8 cellular contexts compared by ENCODE assay signal in genomic region chr6:57222684-57223077, GRCh38. TPM values are rescaled to one million over a fixed set of nuclear protein-coding genes. Genes with fewer than 3 reads are reported as not detected.
A peak's percentile ranks its signal among the peaks of the same experiment; 100 is the strongest.
DNase-seq lines count a peak whose midpoint lies in the region; ATAC-seq, FAIRE-seq and TF ChIP-seq lines count a peak whose summit lies in the region.

No MANE protein-coding gene starts in this region.

- no peak for TF ChIP-seq RAD21 in IMR-90 (IDR thresholded peaks at IDR 0.05; ENCODE audit: low read length)

- TF ChIP-seq CTCF in IMR-90 (conservative IDR thresholded peaks at IDR 0.05; ENCODE audit: low read depth, low read length): no peak
- TF ChIP-seq CTCF in bronchial epithelial cell (IDR thresholded peaks at IDR 0.05; ENCODE audit: insufficient read depth, low read length, severe bottlenecking): no peak

- peak overlapping the region; percentile 77 for H3K27ac ChIP-seq in ACC112 (ENCODE audit: low read depth, low read length)
- H3K27ac ChIP-seq in IMR-90 (ENCODE audit: insufficient read depth, low read length): peak overlapping the region; percentile 99

- FAIRE-seq in bronchial epithelial cell (lab: Jason Lieb, UNC): no peak

- H4K5ac ChIP-seq in IMR-90 (ENCODE audit: low read depth, low read length): peak overlapping the region; percentile 96

- no peaks in the 10 kb centered on the region for H3K27me3 ChIP-seq in ACC112 (ENCODE audit: insufficient read depth, low read length)
- H3K27me3 ChIP-seq in IMR-90 (ENCODE audit: control insufficient read depth, insufficient read depth, low read length): no peaks in the 10 kb centered on the region
- H3K27me3 ChIP-seq in bronchial epithelial cell (ENCODE audit: control insufficient read depth, insufficient read depth, low read length): no peaks in the 10 kb centered on the region
- H3K27me3 ChIP-seq in mucosa of stomach (ENCODE audit: control insufficient read depth, insufficient read depth, low read length): no peaks in the 10 kb centered on the region

- peak overlapping the region; percentile 94 for H2BK120ac ChIP-seq in IMR-90 (ENCODE audit: low read depth, low read length)

- H2BK5ac ChIP-seq in IMR-90 (ENCODE audit: low read depth, low read length, poor library complexity, severe bottlenecking): peak overlapping the region; percentile 93

- H2AK5ac ChIP-seq in IMR-90 (ENCODE audit: low read depth, low read length): peak overlapping the region; percentile 73; the same call in 1 of the 2 replicates

- H2AFZ ChIP-seq in ACC112 (ENCODE audit: low read length, unreplicated experiment) (peak overlapping the region; percentile 94), IMR-90 (replicated peaks; ENCODE audit: low read length, poor library complexity) (peak overlapping the region; percentile 89)

- no peak overlapping the region for H2AK9ac ChIP-seq in IMR-90 (replicated peaks; ENCODE audit: low read depth, low read length, poor library complexity)

- H2BK15ac ChIP-seq in IMR-90 (ENCODE audit: low read depth, low read length): peak overlapping the region; percentile 95; the same call in 2 of the 3 replicates

- dilution Hi-C loops in IMR-90 (cut with HindIII; ENCODE audit: low sequenced_read_pairs, unreplicated experiment): no loop called here

- TF ChIP-seq POLR2A in IMR-90 (IDR thresholded peaks at IDR 0.05; ENCODE audit: low read depth, low read length): no peak

- intact Hi-C loops in IMR-90 (cut with micrococcal nuclease): loop anchor here (1.0 to 2.0 kb wide), 2 partner anchors 44 to 91 kb away; no protein-coding TSS in a partner anchor

- H3K4me1 ChIP-seq in ACC112 (ENCODE audit: control insufficient read depth, insufficient read depth, low read length, unreplicated experiment): peaks cover 20% of the 10 kb centered on the region
- peaks cover 5% of the 10 kb centered on the region for H3K4me1 ChIP-seq in IMR-90 (ENCODE audit: control insufficient read depth, insufficient read depth, low read length)
- no peaks in the 10 kb centered on the region for H3K4me1 ChIP-seq in mucosa of stomach (ENCODE audit: control insufficient read depth, insufficient read depth, low read length)

- 0 out of 2 replicates have a peak, but pooled peaks cover 1% of the 10 kb centered on the region for H3K9me3 ChIP-seq in IMR-90 (ENCODE audit: control insufficient read depth, insufficient read depth, low read length)
- no peaks in the 10 kb centered on the region for H3K9me3 ChIP-seq in mucosa of stomach (ENCODE audit: control insufficient read depth, low read length)

- WGBS in IMR-90 (ENCODE audit: extremely low coverage in 2 of 2, insufficient read length in 1 of 2), 2 experiments: 30% methylated on average over 2 of the region's 8 CpGs; no CpG with 5 or more reads in 1 of the 2 experiments

- peak overlapping the region; percentile 99 for H3K56ac ChIP-seq in IMR-90 (ENCODE audit: extremely low read depth, insufficient read depth, low read length)

- in situ Hi-C loops in IMR-90 (cut with MboI; ENCODE audit: low sequenced_read_pairs): no loop called here

- peak overlapping the region; percentile 93 for H3K4me3 ChIP-seq in ACC112 (ENCODE audit: low read depth, low read length)
- peak overlapping the region; percentile 85 for H3K4me3 ChIP-seq in IMR-90 (ENCODE audit: insufficient read depth, low read depth, low read length)
- peak overlapping the region; percentile 72 for H3K4me3 ChIP-seq in bronchial epithelial cell (ENCODE audit: low read depth, low read length)
- peak overlapping the region; percentile 89 for H3K4me3 ChIP-seq in mucosa of stomach (ENCODE audit: low read length)

- H3K18ac ChIP-seq in IMR-90 (ENCODE audit: low read depth, low read length): peak overlapping the region; percentile 96

- H3K9ac ChIP-seq in IMR-90 (ENCODE audit: low read depth, low read length): peak overlapping the region; percentile 99
- H3K9ac ChIP-seq in mucosa of stomach (ENCODE audit: low read length): peak overlapping the region; percentile 82

- CTCF ChIA-PET in IMR-90 (lab: Yijun Ruan, JAX): interaction anchor here (1.0 to 1.3 kb wide), 2 partner anchors 38 to 44 kb away, joined by 3 read pairs; no protein-coding TSS in a partner anchor

- H3K79me2 ChIP-seq in ACC112 (ENCODE audit: control insufficient read depth, insufficient read depth, low read length, unreplicated experiment): peaks cover 38% of the 10 kb centered on the region

- H3K36me3 ChIP-seq in ACC112 (ENCODE audit: insufficient read depth, low read length): no peaks in the 10 kb centered on the region
- H3K36me3 ChIP-seq in IMR-90 (ENCODE audit: control insufficient read depth, insufficient read depth, low read length): no peaks in the 10 kb centered on the region; the same call in 1 of the 2 replicates
- H3K36me3 ChIP-seq in bronchial epithelial cell (ENCODE audit: control insufficient read depth, insufficient read depth, low read length): no peaks in the 10 kb centered on the region
- H3K36me3 ChIP-seq in mucosa of stomach (ENCODE audit: control insufficient read depth, insufficient read depth, low read length): no peaks in the 10 kb centered on the region

- H3K9me1 ChIP-seq in IMR-90 (ENCODE audit: insufficient read depth, low read length): no peaks in the 10 kb centered on the region

- BruUV-seq in IMR-90 (replicated peaks; lab: Mats Ljungman, UMichigan): TSS peak; percentile 49

- POLR2A ChIA-PET in IMR-90 (lab: Charles Lee; ENCODE audit: unreplicated experiment): no interaction called here

- H4K91ac ChIP-seq in IMR-90 (ENCODE audit: insufficient read depth, low read depth, low read length): peak overlapping the region; percentile 87

- H3K4me2 ChIP-seq in IMR-90 (ENCODE audit: low read depth, low read length): peak overlapping the region; percentile 90

- DNase-seq in IMR-90: no peak
- DNase-seq in bronchial epithelial cell (ENCODE audit: low read depth): no peak
- DNase-seq in NCI-H2081 (lab: John Stamatoyannopoulos, UW): no peak
- DNase-seq in activated gamma-delta T cell treated with Interleukin-2 at 50 U/mL for 16 hours: no peak

- peaks cover 0 to 31% of the 10 kb centered on the region in 2 experiments; a peak in 2 of 4 replicates for H3K79me1 ChIP-seq in IMR-90 (ENCODE audit: low read depth in 1 of 2, low read length in 2 of 2)

- H3K4ac ChIP-seq in IMR-90 (ENCODE audit: low read depth, low read length): peak overlapping the region; percentile 96

- peak overlapping the region; percentile 96; the same call in 1 of the 2 replicates for H2BK20ac ChIP-seq in IMR-90 (ENCODE audit: low read depth, low read length)

- H3K23ac ChIP-seq in IMR-90 (ENCODE audit: low read depth, low read length): peak overlapping the region; percentile 98

- H3K14ac ChIP-seq in IMR-90 (replicated peaks; ENCODE audit: low read depth, low read length): peak overlapping the region; percentile 98

- H4K8ac ChIP-seq in IMR-90 (ENCODE audit: low read depth in 2 of 2, low read length in 2 of 2): peak overlapping the region; percentile 56 to 97

- no peaks in the 10 kb centered on the region; the same call in 1 of the 2 replicates for H4K20me1 ChIP-seq in IMR-90 (ENCODE audit: insufficient read depth, low read length)

- ATAC-seq in IMR-90 (ENCODE audit: low read depth): peak; percentile 13; the same call in 1 of the 2 replicates
- no peak for ATAC-seq in HG03139 (IDR thresholded peaks at IDR 0.05; ENCODE audit: unreplicated experiment)
- no peak for ATAC-seq in GM18858 (IDR thresholded peaks at IDR 0.05; ENCODE audit: unreplicated experiment)

TF ChIP-seq in IMR-90, 13 proteins besides CTCF, POLR2A, EP300 and RAD21:
- TF ChIP-seq RCOR1 (IDR thresholded peaks at IDR 0.05; ENCODE audit: insufficient replicate concordance, low read length) (no peak), ELK1 (IDR thresholded peaks at IDR 0.05; ENCODE audit: borderline replicate concordance, low read depth, low read length) (no peak), RFX5 (IDR thresholded peaks at IDR 0.05; ENCODE audit: low read depth, low read length) (no peak), MAFK (IDR thresholded peaks at IDR 0.05; ENCODE audit: low read depth, low read length) (no peak), USF2 (IDR thresholded peaks at IDR 0.05; ENCODE audit: low read depth, low read length) (no peak), NFE2L2 (IDR thresholded peaks at IDR 0.05; ENCODE audit: low read depth, low read length) (no peak), MAZ (IDR thresholded peaks at IDR 0.05; ENCODE audit: borderline replicate concordance, low read depth, low read length) (no peak), BHLHE40 (IDR thresholded peaks at IDR 0.05; ENCODE audit: low read depth, low read length) (no peak), CEBPB (IDR thresholded peaks at IDR 0.05; ENCODE audit: low read depth, low read length) (no peak), FOS (IDR thresholded peaks at IDR 0.05; ENCODE audit: low read depth, low read length) (no peak), MXI1 (IDR thresholded peaks at IDR 0.05; ENCODE audit: borderline replicate concordance, low read depth, low read length) (no peak), SMC3 (IDR thresholded peaks at IDR 0.05; ENCODE audit: low read depth, low read length) (no peak), CHD1 (IDR thresholded peaks at IDR 0.05; ENCODE audit: low read depth, low read length) (no peak)

RNA-seq across cellular contexts. Expression of gene RAB23, which starts 0.6 kb away (rescaled TPM):
- total RNA-seq in IMR-90 (2012; rRNA removed): 13.3 and 28.9 TPM in 2 replicates
- 7.8 and 10.8 TPM in 2 replicates for polyA plus RNA-seq in IMR-90 (2012; rRNA removed)
- 1.8 and 2.0 TPM in 2 replicates for polyA plus RNA-seq in IMR-90 (2012; cell fraction: cytosol; rRNA removed)
- polyA plus RNA-seq in IMR-90 (2012; cell fraction: nucleus; rRNA removed; ENCODE audit: low replicate concordance): 0.72 and 6.9 TPM in 2 replicates
- total RNA-seq in bronchial epithelial cell: 26.1 and 27.7 TPM in 2 replicates

RNA-seq across cellular contexts. Expression of gene BAG2, which starts 50.6 kb away (rescaled TPM):
- total RNA-seq in IMR-90 (2012; rRNA removed): 10.0 and 19.2 TPM in 2 replicates
- polyA plus RNA-seq in IMR-90 (2012; rRNA removed): 6.7 and 8.1 TPM in 2 replicates
- polyA plus RNA-seq in IMR-90 (2012; cell fraction: cytosol; rRNA removed): 2.7 and 3.0 TPM in 2 replicates
- polyA plus RNA-seq in IMR-90 (2012; cell fraction: nucleus; rRNA removed; ENCODE audit: low replicate concordance): 1.2 and 4.9 TPM in 2 replicates
- total RNA-seq in bronchial epithelial cell: 1.7 and 2.1 TPM in 2 replicates
